10 cellular contexts compared by ENCODE assay signal in genomic region chr22:31342389-31343125, GRCh38. TPM values are rescaled to one million over a fixed set of nuclear protein-coding genes. Genes with fewer than 3 reads are reported as not detected.
A peak's percentile ranks its signal among the peaks of the same experiment; 100 is the strongest.
DNase-seq lines count a peak whose midpoint lies in the region; ATAC-seq, FAIRE-seq and TF ChIP-seq lines count a peak whose summit lies in the region.
"Had no signal": no experiment of that assay in that cellular context is flagged by ENCODE, and none has a peak within 500 bp of the region (broad histone marks: within the 10 kb centered on the region; RNA-seq: fewer than 3 reads in every experiment).

No MANE protein-coding gene starts in this region.

- H2AFZ ChIP-seq in Loucy (ENCODE audit: low read length), result no peak overlapping the region

- H3K9ac ChIP-seq in Loucy (ENCODE audit: low read depth, low read length, poor library complexity, severe bottlenecking) (peak overlapping the region; percentile 92), endocrine pancreas (ENCODE audit: control insufficient read depth, insufficient read depth, low read length) (peak overlapping the region; percentile 31)

- no peaks in the 10 kb centered on the region for H3K9me3 Mint-ChIP-seq in CD8-positive, alpha-beta T cell
- H3K9me3 Mint-ChIP-seq in osteocyte (ENCODE audit: unreplicated experiment), result no peaks in the 10 kb centered on the region

- no peaks in the 10 kb centered on the region for H3K9me2 ChIP-seq in Loucy (replicated peaks; ENCODE audit: low read depth, low read length)

- POLR2A ChIA-PET in CD8-positive, alpha-beta T cell (lab: Charles Lee), result interaction anchor here (1.2 to 6.4 kb wide), 2 partner anchors 52 to 56 kb away, joined by 3 to 122 read pairs; partner anchors contain the start of gene PIK3IP1

- peaks cover 78% of the 10 kb centered on the region for H4K20me1 ChIP-seq in Loucy (ENCODE audit: insufficient read depth, low read length, poor library complexity, severe bottlenecking)

- intact Hi-C loops in CD8-positive, alpha-beta T cell (cut with DNase I, micrococcal nuclease), result loop anchor here (10.0 kb wide), 2 partner anchors 602 to 1508 kb away; partner anchors contain the start of genes YWHAH (in 2 of the 2) and ASCC2 (in 1 of the 2)

- H3K27ac Mint-ChIP-seq in CD8-positive, alpha-beta T cell, result peak overlapping the region; percentile 93
- H3K27ac Mint-ChIP-seq in osteocyte (ENCODE audit: unreplicated experiment), result peak overlapping the region; percentile 75

- H3F3A ChIP-seq in Loucy (ENCODE audit: low read depth), result no peaks in the 10 kb centered on the region

- H3K36me3 Mint-ChIP-seq in CD8-positive, alpha-beta T cell, result peaks cover 71% of the 10 kb centered on the region
- peaks cover 23% of the 10 kb centered on the region for H3K36me3 Mint-ChIP-seq in osteocyte (ENCODE audit: unreplicated experiment)

- H3K79me2 ChIP-seq in Loucy (ENCODE audit: insufficient read depth, low read length), result peaks cover 92% of the 10 kb centered on the region

- FAIRE-seq in GM19239 (lab: Jason Lieb, UNC), result no peak

- H3K27me3 Mint-ChIP-seq in CD8-positive, alpha-beta T cell (ENCODE audit: low read depth), result no peaks in the 10 kb centered on the region
- H3K27me3 Mint-ChIP-seq in osteocyte (ENCODE audit: unreplicated experiment), result no peaks in the 10 kb centered on the region

- ATAC-seq in CD8-positive, alpha-beta T cell, result no peak

- no peaks in the 10 kb centered on the region for H3K27me3 ChIP-seq in CD8-positive, alpha-beta T cell (ENCODE audit: insufficient read depth, low read length)
- H3K27me3 ChIP-seq in Loucy (ENCODE audit: insufficient read depth, low read length, poor library complexity, severe bottlenecking) (no peaks in the 10 kb centered on the region), endocrine pancreas (ENCODE audit: control insufficient read depth, insufficient read depth, low read length) (no peaks in the 10 kb centered on the region)

- peak overlapping the region; percentile 90 for H3K4me3 Mint-ChIP-seq in CD8-positive, alpha-beta T cell
- peak overlapping the region; percentile 74 for H3K4me3 Mint-ChIP-seq in osteocyte (ENCODE audit: unreplicated experiment)

- DNase-seq in CD8-positive, alpha-beta T cell, result no peak
- no peak for DNase-seq in osteocyte (ENCODE audit: extremely low spot score, unreplicated experiment)
- no peak for DNase-seq in GM19239 (ENCODE audit: insufficient read length, low spot score)
- DNase-seq in middle frontal gyrus (ENCODE audit: extremely low spot score, low spot score), result no peak
- DNase-seq in SKM-1 (lab: John Stamatoyannopoulos, UW; ENCODE audit: unreplicated experiment), result no peak
- DNase-seq in islet precursor cell, result no peak
- DNase-seq: effector CD4-positive, alpha-beta T cell; SW 1271 had no signal

- H3K4me3 ChIP-seq in CD8-positive, alpha-beta T cell (ENCODE audit: low read depth, low read length), result peak overlapping the region; percentile 72
- H3K4me3 ChIP-seq in Loucy (ENCODE audit: low read length, poor library complexity, severe bottlenecking), result peak overlapping the region; percentile 90
- no peak overlapping the region for H3K4me3 ChIP-seq in endocrine pancreas (ENCODE audit: control insufficient read depth, insufficient read depth, low read length)

- H3K9me3 ChIP-seq in CD8-positive, alpha-beta T cell (ENCODE audit: low read length), result no peaks in the 10 kb centered on the region
- H3K9me3 ChIP-seq in Loucy (ENCODE audit: insufficient read depth, low read depth, low read length), result no peaks in the 10 kb centered on the region
- H3K9me3 ChIP-seq in endocrine pancreas (ENCODE audit: control insufficient read depth, low read length), result no peaks in the 10 kb centered on the region

- H3K4me2 ChIP-seq in Loucy (ENCODE audit: low read depth, low read length, poor library complexity, severe bottlenecking), result peak overlapping the region; percentile 100

- peaks cover 78% of the 10 kb centered on the region for H3K4me1 ChIP-seq in CD8-positive, alpha-beta T cell (ENCODE audit: insufficient read depth, low read length)
- H3K4me1 ChIP-seq in Loucy (ENCODE audit: insufficient read depth, low read length, poor library complexity, severe bottlenecking) (peaks cover 46% of the 10 kb centered on the region), endocrine pancreas (ENCODE audit: control insufficient read depth, insufficient read depth, low read length) (no peaks in the 10 kb centered on the region)

- H3K4me1 Mint-ChIP-seq in CD8-positive, alpha-beta T cell (ENCODE audit: low read depth), result peaks cover 77% of the 10 kb centered on the region
- peaks cover 47% of the 10 kb centered on the region for H3K4me1 Mint-ChIP-seq in osteocyte (ENCODE audit: unreplicated experiment)

- peaks cover 37% of the 10 kb centered on the region for H3K36me3 ChIP-seq in CD8-positive, alpha-beta T cell (ENCODE audit: insufficient read depth, low read length)
- peaks cover 47% of the 10 kb centered on the region; the same call in 1 of the 2 replicates for H3K36me3 ChIP-seq in Loucy (ENCODE audit: insufficient read depth, low read length)
- no peaks in the 10 kb centered on the region for H3K36me3 ChIP-seq in endocrine pancreas (ENCODE audit: control insufficient read depth, insufficient read depth, low read length)

- CTCF ChIA-PET in CD8-positive, alpha-beta T cell (lab: Charles Lee), result no interaction called here

- no peak overlapping the region for H3K27ac ChIP-seq in CD8-positive, alpha-beta T cell (ENCODE audit: low read depth, low read length)

- no peak for TF ChIP-seq CTCF in CD8-positive, alpha-beta T cell (IDR thresholded peaks at IDR 0.05)
- no peak for TF ChIP-seq CTCF in Loucy (conservative IDR thresholded peaks at IDR 0.05; ENCODE audit: low read length)
- no peak for TF ChIP-seq CTCF in osteocyte (IDR thresholded peaks at IDR 0.05)

RNA-seq across cellular contexts. Expression of gene PATZ1, which starts 3.6 kb away (rescaled TPM):
- total RNA-seq in CD8-positive, alpha-beta T cell, result 10 to 100 TPM; 57.8 to 61.3 TPM
- total RNA-seq in osteocyte, result 27.6 and 29.0 TPM in 2 replicates

RNA-seq across cellular contexts. Expression of gene PIK3IP1, which starts 50.3 kb away (rescaled TPM):
- total RNA-seq in CD8-positive, alpha-beta T cell, result 100 to 1,000 TPM; 802 to 814 TPM
- 10.3 and 13.0 TPM in 2 replicates for total RNA-seq in osteocyte

RNA-seq across cellular contexts. Expression of gene DRG1, which starts 56.8 kb away (rescaled TPM):
- total RNA-seq in CD8-positive, alpha-beta T cell, result 10 to 100 TPM; 55.9 to 63.3 TPM
- 49.2 and 69.4 TPM in 2 replicates for total RNA-seq in osteocyte

Comparison
In these comparisons a context has a peak if more than half of its experiments do, and no peak if none do; other contexts are left out.
1. RNA of gene PIK3IP1, which starts 50.3 kb away (total RNA-seq): 802 to 814 TPM in CD8-positive, alpha-beta T cell; 10.3 to 13.0 TPM in osteocyte; every median in the first group is over 10 times any median in the second.